ENCODE assay signal across 28 cellular contexts in the genomic region with DNA sequence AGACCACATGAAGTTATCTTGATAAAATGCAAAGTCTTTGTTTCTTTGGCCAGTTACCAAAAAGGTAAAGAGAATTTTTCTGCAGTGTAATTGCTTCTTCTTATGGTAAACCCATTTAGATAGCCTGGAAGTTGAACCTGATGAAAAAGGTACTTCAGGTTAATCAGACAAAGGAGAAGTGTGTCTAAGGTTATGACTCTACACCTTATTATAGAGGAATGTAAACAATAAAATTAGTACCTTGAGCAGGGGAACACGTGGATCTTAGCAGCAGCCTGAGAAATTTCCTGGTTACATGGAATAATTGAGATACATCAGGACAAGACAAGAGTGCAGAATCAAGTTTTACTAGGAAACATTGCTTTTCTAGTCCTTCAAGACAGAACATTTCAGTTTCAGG.
"Had no signal": no experiment of that assay in that cellular context is flagged by ENCODE, and none has a peak within 500 bp of the region (broad histone marks: within the 10 kb centered on the region; RNA-seq: fewer than 3 reads in every experiment).

No MANE protein-coding gene starts in this region.

- H3K4me1 Mint-ChIP-seq: activated CD4-positive, alpha-beta T cell treated with anti-CD3 and anti-CD28 coated beads for 36 hours; activated CD4-positive, alpha-beta T cell treated with anti-CD3 and anti-CD28 coated beads, Interleukin-2, amount 10 ng/mL, durations not matched to agents 24 days and 14 days had no signal

- H3K27ac Mint-ChIP-seq: activated CD4-positive, alpha-beta memory T cell treated with anti-CD3 and anti-CD28 coated beads for 36 hours; activated CD4-positive, alpha-beta T cell treated with anti-CD3 and anti-CD28 coated beads for 36 hours; activated CD4-positive, alpha-beta T cell treated with anti-CD3 and anti-CD28 coated beads, Interleukin-2, amount 10 ng/mL, durations not matched to agents 24 days and 14 days; activated CD8-positive, alpha-beta memory T cell treated with anti-CD3 and anti-CD28 coated beads, Interleukin-2, amount 10 ng/mL, durations not matched to agents 7 days and 5 days; activated CD8-positive, alpha-beta T cell treated with anti-CD3 and anti-CD28 coated beads, Interleukin-2, amount 10 ng/mL, durations not matched to agents 7 days and 5 days; activated naive CD8-positive, alpha-beta T cell; activated T-cell treated with anti-CD3 and anti-CD28 coated beads, Interleukin-2, amount 50 U/mL, for 72 hours had no signal

- H3K27ac ChIP-seq: brain microvascular endothelial cell had no signal

- FAIRE-seq: astrocyte, colon, frontal cortex had no signal

- DNase-seq: activated CD4-positive, alpha-beta memory T cell treated with anti-CD3 and anti-CD28 coated beads for 36 hours; activated CD4-positive, alpha-beta T cell treated with anti-CD3 and anti-CD28 coated beads for 36 hours; activated CD4-positive, alpha-beta T cell treated with anti-CD3 and anti-CD28 coated beads, Interleukin-2, amount 10 ng/mL, durations not matched to agents 24 days and 14 days; activated CD4-positive, CD25-positive, alpha-beta regulatory T cell; activated CD4-positive, CD25-positive, alpha-beta regulatory T cell treated with anti-CD3 and anti-CD28 coated beads, Interleukin-2, amount 50 U/mL, for 72 hours; activated CD8-positive, alpha-beta memory T cell treated with anti-CD3 and anti-CD28 coated beads, Interleukin-2, amount 10 ng/mL, durations not matched to agents 7 days and 5 days; activated CD8-positive, alpha-beta memory T cell treated with anti-CD3 and anti-CD28 coated beads, Interleukin-2, amount 50 U/mL, for 4 hours; activated CD8-positive, alpha-beta T cell treated with anti-CD3 and anti-CD28 coated beads, Interleukin-2, amount 10 ng/mL, durations not matched to agents 7 days and 5 days; activated gamma-delta T cell; activated naive CD4-positive, alpha-beta T cell; activated naive CD4-positive, alpha-beta T cell treated with anti-CD3 and anti-CD28 coated beads, Interleukin-2, amount 50 U/mL, for 16 hours; activated T-cell treated with anti-CD3 and anti-CD28 coated beads, Interleukin-2, amount 50 U/mL, for 1 hour; activated T-cell treated with anti-CD3 and anti-CD28 coated beads, Interleukin-2, amount 50 U/mL, for 72 hours; amniotic stem cell; anterior cingulate cortex; brain microvascular endothelial cell; caudate nucleus; cortex of kidney; dermis blood vessel endothelial cell; effector CD4-positive, alpha-beta T cell; foreskin fibroblast; head of caudate nucleus; T-helper 2 cell had no signal

- ATAC-seq: activated CD4-positive, alpha-beta T cell treated with anti-CD3 and anti-CD28 coated beads for 36 hours; activated CD8-positive, alpha-beta memory T cell treated with anti-CD3 and anti-CD28 coated beads, Interleukin-2, amount 10 ng/mL, durations not matched to agents 7 days and 5 days; activated CD8-positive, alpha-beta T cell treated with anti-CD3 and anti-CD28 coated beads, Interleukin-2, amount 10 ng/mL, durations not matched to agents 7 days and 5 days; activated T-cell treated with anti-CD3 and anti-CD28 coated beads, Interleukin-2, amount 50 U/mL, for 72 hours; esophagus mucosa had no signal

- H3K27me3 Mint-ChIP-seq: activated CD4-positive, alpha-beta memory T cell treated with anti-CD3 and anti-CD28 coated beads for 36 hours; activated CD4-positive, alpha-beta T cell treated with anti-CD3 and anti-CD28 coated beads for 36 hours; activated CD4-positive, alpha-beta T cell treated with anti-CD3 and anti-CD28 coated beads, Interleukin-2, amount 10 ng/mL, durations not matched to agents 24 days and 14 days; activated CD8-positive, alpha-beta memory T cell treated with anti-CD3 and anti-CD28 coated beads, Interleukin-2, amount 10 ng/mL, durations not matched to agents 7 days and 5 days; activated naive CD8-positive, alpha-beta T cell had no signal

- H3K4me3 Mint-ChIP-seq: activated CD4-positive, alpha-beta memory T cell treated with anti-CD3 and anti-CD28 coated beads for 36 hours; activated CD4-positive, alpha-beta T cell treated with anti-CD3 and anti-CD28 coated beads for 36 hours; activated CD4-positive, alpha-beta T cell treated with anti-CD3 and anti-CD28 coated beads, Interleukin-2, amount 10 ng/mL, durations not matched to agents 24 days and 14 days; activated CD8-positive, alpha-beta memory T cell treated with anti-CD3 and anti-CD28 coated beads, Interleukin-2, amount 10 ng/mL, durations not matched to agents 7 days and 5 days; activated CD8-positive, alpha-beta T cell treated with anti-CD3 and anti-CD28 coated beads, Interleukin-2, amount 10 ng/mL, durations not matched to agents 7 days and 5 days; activated naive CD8-positive, alpha-beta T cell; activated T-cell treated with anti-CD3 and anti-CD28 coated beads, Interleukin-2, amount 50 U/mL, for 72 hours had no signal

- H3K27me3 ChIP-seq: brain microvascular endothelial cell had no signal

- H3K36me3 ChIP-seq: brain microvascular endothelial cell had no signal
